Comparison of ENCODE assay signal across 1 cellular context in the genomic region with DNA sequence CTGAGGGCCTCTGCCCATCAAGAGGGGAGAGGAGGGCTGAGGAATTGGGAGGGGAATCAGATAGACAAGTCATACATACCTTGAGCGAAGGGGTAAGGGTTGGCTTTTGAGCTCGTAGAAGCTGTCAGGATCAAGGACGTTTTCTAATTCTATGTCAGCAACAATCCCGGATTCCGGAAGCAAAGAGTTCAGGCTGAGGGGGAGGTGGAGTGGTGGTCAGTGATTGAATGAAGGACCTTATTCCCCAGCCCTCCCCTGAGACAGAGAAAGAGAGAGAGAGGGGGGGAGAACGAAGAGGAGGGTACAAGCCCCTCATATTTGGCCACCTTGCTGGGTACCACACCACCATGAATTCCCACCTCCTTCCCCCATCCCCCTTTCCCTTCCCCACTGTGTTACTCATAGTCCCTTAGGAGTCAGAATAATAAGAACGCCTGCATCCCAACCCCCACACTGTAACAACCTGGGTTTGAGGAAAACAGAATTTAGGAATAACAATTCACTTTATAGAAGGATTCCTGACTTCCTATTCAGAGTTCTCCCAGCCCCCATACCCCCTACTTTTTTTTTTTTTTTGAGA.
A peak's percentile ranks its signal among the peaks of the same experiment; 100 is the strongest.
TF ChIP-seq lines count a peak whose summit lies in the region.

No MANE protein-coding gene starts in this region.

TF ChIP-seq in HepG2, 621 proteins besides CTCF, POLR2A, EP300 and RAD21:
- TF ChIP-seq, protein P1, sequence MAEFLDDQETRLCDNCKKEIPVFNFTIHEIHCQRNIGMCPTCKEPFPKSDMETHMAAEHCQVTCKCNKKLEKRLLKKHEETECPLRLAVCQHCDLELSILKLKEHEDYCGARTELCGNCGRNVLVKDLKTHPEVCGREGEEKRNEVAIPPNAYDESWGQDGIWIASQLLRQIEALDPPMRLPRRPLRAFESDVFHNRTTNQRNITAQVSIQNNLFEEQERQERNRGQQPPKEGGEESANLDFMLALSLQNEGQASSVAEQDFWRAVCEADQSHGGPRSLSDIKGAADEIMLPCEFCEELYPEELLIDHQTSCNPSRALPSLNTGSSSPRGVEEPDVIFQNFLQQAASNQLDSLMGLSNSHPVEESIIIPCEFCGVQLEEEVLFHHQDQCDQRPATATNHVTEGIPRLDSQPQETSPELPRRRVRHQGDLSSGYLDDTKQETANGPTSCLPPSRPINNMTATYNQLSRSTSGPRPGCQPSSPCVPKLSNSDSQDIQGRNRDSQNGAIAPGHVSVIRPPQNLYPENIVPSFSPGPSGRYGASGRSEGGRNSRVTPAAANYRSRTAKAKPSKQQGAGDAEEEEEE (CRISPR knock-in tag; IDR thresholded peaks at IDR 0.05; ENCODE audit: borderline replicate concordance) = no peak
- 0 out of 2 replicates have a peak, but pooled peaks have one; percentile 8 for TF ChIP-seq SALL1 (CRISPR knock-in tag; IDR thresholded peaks at IDR 0.05)
- no peak for TF ChIP-seq ZNF550 (CRISPR knock-in tag; IDR thresholded peaks at IDR 0.05; ENCODE audit: borderline replicate concordance)
- no peak for TF ChIP-seq ZSCAN21 (CRISPR knock-in tag; IDR thresholded peaks at IDR 0.05; ENCODE audit: borderline replicate concordance)
- peak; percentile 28; the same call in 1 of the 2 replicates for TF ChIP-seq SAP130 (CRISPR knock-in tag; IDR thresholded peaks at IDR 0.05; ENCODE audit: low read depth)
- TF ChIP-seq ATF7 (IDR thresholded peaks at IDR 0.05) = no peak
- TF ChIP-seq ATF7 (CRISPR knock-in tag; IDR thresholded peaks at IDR 0.05) = no peak
- TF ChIP-seq TEAD3 (CRISPR knock-in tag; optimal IDR thresholded peaks at IDR 0.05; ENCODE audit: borderline replicate concordance) = peak; percentile 24
- TF ChIP-seq ZNF616 (CRISPR knock-in tag; IDR thresholded peaks at IDR 0.05; ENCODE audit: low read depth) = no peak
- no peak for TF ChIP-seq ZFP36L2 (CRISPR knock-in tag; IDR thresholded peaks at IDR 0.05)
